In genomic region chr1:160646711-160647328, GRCh38 we compare ENCODE assay signal across 9 cellular contexts. TPM values are rescaled to one million over a fixed set of nuclear protein-coding genes. Genes with fewer than 3 reads are reported as not detected.
A peak's percentile ranks its signal among the peaks of the same experiment; 100 is the strongest.
DNase-seq lines count a peak whose midpoint lies in the region; ATAC-seq and TF ChIP-seq lines count a peak whose summit lies in the region.
"Had no signal": no experiment of that assay in that cellular context is flagged by ENCODE, and none has a peak within 500 bp of the region (broad histone marks: within the 10 kb centered on the region; RNA-seq: fewer than 3 reads in every experiment).

Gene SLAMF1 (minus strand): TSS chr1:160647044. CDS start chr1:160646945, 99 bp downstream.

- ATAC-seq in GM19328 (IDR thresholded peaks at IDR 0.05; ENCODE audit: unreplicated experiment) (peak; percentile 40), HG03571 (IDR thresholded peaks at IDR 0.05; ENCODE audit: unreplicated experiment) (peak; percentile 41)
- ATAC-seq in activated naive CD4-positive, alpha-beta T cell treated with anti-CD3 and anti-CD28 coated beads, Interleukin-2, amount 50 U/mL, for 72 hours = peak; percentile 80 to 86
- ATAC-seq in stimulated activated memory B cell treated with anti-CD40 and anti-IgM and Interleukin-4, amounts not matched to agents 10 μg/mL and 1 μg/mL and 100 μg/mL, for 72 hours = peak; percentile 89
- ATAC-seq: body of pancreas had no signal

- peaks cover 0 to 20% (median 0%) of the 10 kb centered on the region in 11 experiments; a peak in 2 of 22 replicates for H3K36me3 ChIP-seq in BLaER1 treated with 17β-estradiol and CSF1 and Interleukin-3, amounts not matched to agents 10 nM and 100 nM

- DNase-seq in activated naive CD4-positive, alpha-beta T cell treated with anti-CD3 and anti-CD28 coated beads, Interleukin-2, amount 50 U/mL, for 72 hours (ENCODE audit: low spot score in 2 of 2) = peak in 1 of 2 donors; percentile 76
- DNase-seq in COLO668 (lab: John Stamatoyannopoulos, UW; ENCODE audit: unreplicated experiment) = no peak
- no peak for DNase-seq in HUDEP-2 (lab: John Stamatoyannopoulos, UW; ENCODE audit: unreplicated experiment in 76 of 76)
- no peak for DNase-seq in Calu3

- H3K9ac ChIP-seq in BLaER1 treated with 17β-estradiol and CSF1 and Interleukin-3, amounts not matched to agents 10 nM and 100 nM = peak within 1 kb of the TSS; percentile 50 to 84 (median 72); a peak in 21 of 22 replicates

- H3K27ac ChIP-seq in BLaER1 treated with 17β-estradiol and CSF1 and Interleukin-3, amounts not matched to agents 10 nM and 100 nM = peak within 1 kb of the TSS; percentile 45 to 79 (median 74); a peak in 21 of 22 replicates
- H3K27ac ChIP-seq: body of pancreas had no signal

- no peaks in the 10 kb centered on the region for H3K27me3 Mint-ChIP-seq in stimulated activated memory B cell treated with anti-CD40 and anti-IgM and Interleukin-4, amounts not matched to agents 10 μg/mL and 1 μg/mL and 100 μg/mL, for 72 hours
- peaks cover 75% of the 10 kb centered on the region for H3K27me3 Mint-ChIP-seq in Calu3 (ENCODE audit: unreplicated experiment)

- peak within 1 kb of the TSS; percentile 91 for H3K4me3 Mint-ChIP-seq in stimulated activated memory B cell treated with anti-CD40 and anti-IgM and Interleukin-4, amounts not matched to agents 10 μg/mL and 1 μg/mL and 100 μg/mL, for 72 hours
- H3K4me3 Mint-ChIP-seq in Calu3 (ENCODE audit: low read depth, unreplicated experiment) = no peak within 1 kb of the TSS

- H3K4me1 ChIP-seq in BLaER1 treated with 17β-estradiol and CSF1 and Interleukin-3, amounts not matched to agents 10 nM and 100 nM = peaks cover 77 to 100% (median 96%) of the 10 kb centered on the region in 10 experiments

- H3K9me3 Mint-ChIP-seq in activated naive CD4-positive, alpha-beta T cell treated with anti-CD3 and anti-CD28 coated beads, Interleukin-2, amount 50 U/mL, for 72 hours = no peaks in the 10 kb centered on the region
- no peaks in the 10 kb centered on the region for H3K9me3 Mint-ChIP-seq in stimulated activated memory B cell treated with anti-CD40 and anti-IgM and Interleukin-4, amounts not matched to agents 10 μg/mL and 1 μg/mL and 100 μg/mL, for 72 hours
- no peaks in the 10 kb centered on the region for H3K9me3 Mint-ChIP-seq in Calu3 (ENCODE audit: low read depth, unreplicated experiment)

- no peaks in the 10 kb centered on the region for H3K27me3 ChIP-seq in BLaER1 treated with 17β-estradiol and CSF1 and Interleukin-3, amounts not matched to agents 10 nM and 100 nM
- H3K27me3 ChIP-seq: body of pancreas had no signal

- peaks cover 0 to 4% (median 0%) of the 10 kb centered on the region in 11 experiments; a peak in 4 of 22 replicates for H3K9me3 ChIP-seq in BLaER1 treated with 17β-estradiol and CSF1 and Interleukin-3, amounts not matched to agents 10 nM and 100 nM (replicated peaks in 1 of 11)
- H3K9me3 ChIP-seq: body of pancreas had no signal

- peaks cover 84% of the 10 kb centered on the region for H3K4me1 Mint-ChIP-seq in stimulated activated memory B cell treated with anti-CD40 and anti-IgM and Interleukin-4, amounts not matched to agents 10 μg/mL and 1 μg/mL and 100 μg/mL, for 72 hours
- no peaks in the 10 kb centered on the region for H3K4me1 Mint-ChIP-seq in Calu3 (ENCODE audit: low read depth, unreplicated experiment)

- CTCF ChIA-PET in Calu3 (lab: Charles Lee) = no interaction called here

- no TSS peak for BruUV-seq in Calu3 (replicated peaks; lab: Mats Ljungman, UMichigan)

- H4K20me1 ChIP-seq in BLaER1 treated with 17β-estradiol and CSF1 and Interleukin-3, amounts not matched to agents 10 nM and 100 nM = no peaks in the 10 kb centered on the region

- peak within 1 kb of the TSS; percentile 52 to 86 (median 61) for H3K4me3 ChIP-seq in BLaER1 treated with 17β-estradiol and CSF1 and Interleukin-3, amounts not matched to agents 10 nM and 100 nM
- H3K4me3 ChIP-seq: body of pancreas had no signal

- H3K27ac Mint-ChIP-seq in activated naive CD4-positive, alpha-beta T cell treated with anti-CD3 and anti-CD28 coated beads, Interleukin-2, amount 50 U/mL, for 72 hours = peak within 1 kb of the TSS; percentile 95 to 97
- peak within 1 kb of the TSS; percentile 85 for H3K27ac Mint-ChIP-seq in stimulated activated memory B cell treated with anti-CD40 and anti-IgM and Interleukin-4, amounts not matched to agents 10 μg/mL and 1 μg/mL and 100 μg/mL, for 72 hours
- H3K27ac Mint-ChIP-seq in Calu3 (ENCODE audit: unreplicated experiment) = no peak within 1 kb of the TSS

- H3K4me2 ChIP-seq in BLaER1 treated with 17β-estradiol and CSF1 and Interleukin-3, amounts not matched to agents 10 nM and 100 nM = peak within 1 kb of the TSS; percentile 88 to 98 (median 94)

- TF ChIP-seq CTCF in Calu3 (IDR thresholded peaks at IDR 0.05; ENCODE audit: unreplicated experiment) = no peak

- peaks cover 64 to 77% of the 10 kb centered on the region in 2 donors for H3K36me3 Mint-ChIP-seq in activated naive CD4-positive, alpha-beta T cell treated with anti-CD3 and anti-CD28 coated beads, Interleukin-2, amount 50 U/mL, for 72 hours
- peaks cover 28% of the 10 kb centered on the region for H3K36me3 Mint-ChIP-seq in stimulated activated memory B cell treated with anti-CD40 and anti-IgM and Interleukin-4, amounts not matched to agents 10 μg/mL and 1 μg/mL and 100 μg/mL, for 72 hours
- no peaks in the 10 kb centered on the region for H3K36me3 Mint-ChIP-seq in Calu3 (ENCODE audit: insufficient read depth, unreplicated experiment)

- intact Hi-C loops in Calu3 (cut with micrococcal nuclease; ENCODE audit: unreplicated experiment) = no loop called here

RNA-seq across cellular contexts. Expression of gene SLAMF1, which starts in this region (rescaled TPM):
- 10 to 100 TPM; 84.3 to 96.3 TPM for total RNA-seq in activated naive CD4-positive, alpha-beta T cell treated with anti-CD3 and anti-CD28 coated beads, Interleukin-2, amount 50 U/mL, for 72 hours
- total RNA-seq in Calu3 (2022) = not detected in 2 replicates
- total RNA-seq: body of pancreas had no signal

Comparison
In these comparisons a context has a peak if more than half of its experiments do, and no peak if none do; other contexts are left out.
1. RNA of gene SLAMF1 (total RNA-seq): 84.3 to 96.3 TPM in activated naive CD4-positive, alpha-beta T cell treated with anti-CD3 and anti-CD28 coated beads, Interleukin-2, amount 50 U/mL, for 72 hours; not detected in Calu3; every median in the first group is over 10 times any median in the second.
2. Peak in every context shown above with its lines, with median percentiles within 50 percentile points of each other: ATAC-seq.